Comparison of ENCODE assay signal across 27 cellular contexts in genomic region chr2:74255660-74256228, GRCh38.
"Had no signal": no experiment of that assay in that cellular context is flagged by ENCODE, and none has a peak within 500 bp of the region (broad histone marks: within the 10 kb centered on the region; RNA-seq: fewer than 3 reads in every experiment).

No MANE protein-coding gene starts in this region.

- H3K4me1 ChIP-seq: SJCRH30 had no signal

- H3K4me3 ChIP-seq: ascending aorta, cardiac muscle cell, SJCRH30, SK-N-MC had no signal

- H3K9me3 ChIP-seq: ascending aorta, SJCRH30 had no signal

- DNase-seq: activated CD4-positive, alpha-beta T cell treated with anti-CD3 and anti-CD28 coated beads, Interleukin-2, amount 10 ng/mL, durations not matched to agents 24 days and 14 days; activated CD4-positive, alpha-beta T cell treated with anti-CD3 and anti-CD28 coated beads, Interleukin-2, amount 50 U/mL, for 4 hours; activated CD4-positive, CD25-positive, alpha-beta regulatory T cell; activated CD8-positive, alpha-beta T cell treated with anti-CD3 and anti-CD28 coated beads for 36 hours; activated gamma-delta T cell; activated naive CD4-positive, alpha-beta T cell treated with Interleukin-2 at 50 U/mL for 16 hours; activated naive CD8-positive, alpha-beta T cell treated with anti-CD3 and anti-CD28 coated beads, Interleukin-2, amount 10 ng/mL, durations not matched to agents 7 days and 5 days; activated T-cell treated with anti-CD3 and anti-CD28 coated beads, Interleukin-2, amount 50 U/mL, for 24 hours; amygdala; NCI-H1105; NCI-H1436; NCI-H1694; NCI-H1930; NCI-H2081 treated with DMSO at 0.1 percent for 48 hours; NCI-H226; NCI-H446 treated with DMSO at 0.1 percent for 48 hours; NCI-H524; SHP77; SJCRH30; T1000; WERI-Rb-1 had no signal

- H3K27ac Mint-ChIP-seq: activated CD4-positive, alpha-beta T cell treated with anti-CD3 and anti-CD28 coated beads, Interleukin-2, amount 10 ng/mL, durations not matched to agents 24 days and 14 days; activated CD8-positive, alpha-beta T cell treated with anti-CD3 and anti-CD28 coated beads for 36 hours; activated naive CD4-positive, alpha-beta T cell treated with anti-CD3 and anti-CD28 coated beads, Interleukin-2, amount 50 U/mL, for 24 hours; activated naive CD8-positive, alpha-beta T cell treated with anti-CD3 and anti-CD28 coated beads, Interleukin-2, amount 10 ng/mL, durations not matched to agents 7 days and 5 days; activated T-cell treated with anti-CD3 and anti-CD28 coated beads, Interleukin-2, amount 50 U/mL, for 24 hours; activated T-helper 2 cell treated with anti-CD3 and anti-CD28 coated beads, Interferon-gamma antibody, Interleukin-2, Interleukin-4, amounts not matched to agents 10 μg/mL and 5 μg/mL and 100 μg/mL, durations not matched to agents 14 hours and 24 hours and 36 hours had no signal

- H3K9me3 Mint-ChIP-seq: activated CD4-positive, alpha-beta T cell treated with anti-CD3 and anti-CD28 coated beads, Interleukin-2, amount 10 ng/mL, durations not matched to agents 24 days and 14 days; activated CD8-positive, alpha-beta T cell treated with anti-CD3 and anti-CD28 coated beads for 36 hours; activated naive CD4-positive, alpha-beta T cell treated with anti-CD3 and anti-CD28 coated beads, Interleukin-2, amount 50 U/mL, for 24 hours; activated naive CD8-positive, alpha-beta T cell treated with anti-CD3 and anti-CD28 coated beads, Interleukin-2, amount 10 ng/mL, durations not matched to agents 7 days and 5 days; activated T-cell treated with anti-CD3 and anti-CD28 coated beads, Interleukin-2, amount 50 U/mL, for 24 hours; activated T-helper 2 cell treated with anti-CD3 and anti-CD28 coated beads, Interferon-gamma antibody, Interleukin-2, Interleukin-4, amounts not matched to agents 10 μg/mL and 5 μg/mL and 100 μg/mL, durations not matched to agents 14 hours and 24 hours and 36 hours had no signal

- H3K27ac ChIP-seq: ascending aorta, cardiac muscle cell, SJCRH30, SK-N-MC, WERI-Rb-1 had no signal

- H3K4me3 Mint-ChIP-seq: activated CD4-positive, alpha-beta T cell treated with anti-CD3 and anti-CD28 coated beads, Interleukin-2, amount 10 ng/mL, durations not matched to agents 24 days and 14 days; activated CD8-positive, alpha-beta T cell treated with anti-CD3 and anti-CD28 coated beads for 36 hours; activated naive CD4-positive, alpha-beta T cell treated with anti-CD3 and anti-CD28 coated beads, Interleukin-2, amount 50 U/mL, for 24 hours; activated naive CD8-positive, alpha-beta T cell treated with anti-CD3 and anti-CD28 coated beads, Interleukin-2, amount 10 ng/mL, durations not matched to agents 7 days and 5 days; activated T-cell treated with anti-CD3 and anti-CD28 coated beads, Interleukin-2, amount 50 U/mL, for 24 hours had no signal

- H3K36me3 ChIP-seq: ascending aorta, cardiac muscle cell, SJCRH30 had no signal

- H3K27me3 ChIP-seq: ascending aorta, cardiac muscle cell had no signal

- H3K36me3 Mint-ChIP-seq: activated naive CD4-positive, alpha-beta T cell treated with anti-CD3 and anti-CD28 coated beads, Interleukin-2, amount 50 U/mL, for 24 hours; activated naive CD8-positive, alpha-beta T cell treated with anti-CD3 and anti-CD28 coated beads, Interleukin-2, amount 10 ng/mL, durations not matched to agents 7 days and 5 days had no signal

- ATAC-seq: activated CD8-positive, alpha-beta T cell treated with anti-CD3 and anti-CD28 coated beads for 36 hours; Panc1 had no signal

- H3K4me1 Mint-ChIP-seq: activated CD4-positive, alpha-beta T cell treated with anti-CD3 and anti-CD28 coated beads, Interleukin-2, amount 10 ng/mL, durations not matched to agents 24 days and 14 days; activated naive CD4-positive, alpha-beta T cell treated with anti-CD3 and anti-CD28 coated beads, Interleukin-2, amount 50 U/mL, for 24 hours; activated naive CD8-positive, alpha-beta T cell treated with anti-CD3 and anti-CD28 coated beads, Interleukin-2, amount 10 ng/mL, durations not matched to agents 7 days and 5 days had no signal

- H3K27me3 Mint-ChIP-seq: activated CD4-positive, alpha-beta T cell treated with anti-CD3 and anti-CD28 coated beads, Interleukin-2, amount 10 ng/mL, durations not matched to agents 24 days and 14 days; activated CD8-positive, alpha-beta T cell treated with anti-CD3 and anti-CD28 coated beads for 36 hours; activated naive CD4-positive, alpha-beta T cell treated with anti-CD3 and anti-CD28 coated beads, Interleukin-2, amount 50 U/mL, for 24 hours; activated naive CD8-positive, alpha-beta T cell treated with anti-CD3 and anti-CD28 coated beads, Interleukin-2, amount 10 ng/mL, durations not matched to agents 7 days and 5 days; activated T-cell treated with anti-CD3 and anti-CD28 coated beads, Interleukin-2, amount 50 U/mL, for 24 hours had no signal
